In genomic region chr1:3410435-3410915, GRCh38 we compare ENCODE assay signal across 15 cellular contexts.
"Had no signal": no experiment of that assay in that cellular context is flagged by ENCODE, and none has a peak within 500 bp of the region (broad histone marks: within the 10 kb centered on the region; RNA-seq: fewer than 3 reads in every experiment).

No MANE protein-coding gene starts in this region.

- H3K4me1 Mint-ChIP-seq: mesothelial cell of epicardium; stimulated activated memory B cell treated with anti-CD40 and anti-IgM and Interleukin-4, amounts not matched to agents 10 μg/mL and 1 μg/mL and 100 μg/mL, for 72 hours had no signal

- H3K4me3 Mint-ChIP-seq: endodermal cell; mesothelial cell of epicardium; neural crest cell; stimulated activated memory B cell treated with anti-CD40 and anti-IgM and Interleukin-4, amounts not matched to agents 10 μg/mL and 1 μg/mL and 100 μg/mL, for 72 hours had no signal

- DNase-seq: activated CD4-positive, alpha-beta T cell treated with anti-CD3 and anti-CD28 coated beads, Interleukin-2, amount 50 U/mL, for 48 hours; activated naive CD4-positive, alpha-beta T cell treated with anti-CD3 and anti-CD28 coated beads, Interleukin-2, amount 50 U/mL, for 16 hours; stimulated activated CD4-positive, alpha-beta T cell treated with anti-CD3 and anti-CD28 coated beads, Interleukin-2, amount 100 ng/mL, for 48 hours; T-helper 9 cell had no signal

- H3K9me3 ChIP-seq: gastroesophageal sphincter, heart right ventricle, pancreas, thyroid gland, vagina had no signal

- H3K4me1 ChIP-seq: pancreas, thyroid gland, vagina had no signal

- H3K4me3 ChIP-seq: dorsolateral prefrontal cortex, gastroesophageal sphincter, heart right ventricle, lung, pancreas, thyroid gland, vagina had no signal

- H3K36me3 ChIP-seq: gastroesophageal sphincter, vagina had no signal

- H3K27ac Mint-ChIP-seq: endodermal cell; mesothelial cell of epicardium; stimulated activated memory B cell treated with anti-CD40 and anti-IgM and Interleukin-4, amounts not matched to agents 10 μg/mL and 1 μg/mL and 100 μg/mL, for 72 hours had no signal

- H3K27ac ChIP-seq: gastroesophageal sphincter, heart right ventricle, pancreas, thyroid gland, vagina had no signal

- H3K27me3 ChIP-seq: dorsolateral prefrontal cortex, heart right ventricle, pancreas, thyroid gland, vagina had no signal

- H3K9me3 Mint-ChIP-seq: endodermal cell; mesothelial cell of epicardium; neural crest cell; stimulated activated memory B cell treated with anti-CD40 and anti-IgM and Interleukin-4, amounts not matched to agents 10 μg/mL and 1 μg/mL and 100 μg/mL, for 72 hours had no signal

- H3K36me3 Mint-ChIP-seq: mesothelial cell of epicardium; stimulated activated memory B cell treated with anti-CD40 and anti-IgM and Interleukin-4, amounts not matched to agents 10 μg/mL and 1 μg/mL and 100 μg/mL, for 72 hours had no signal
